In genomic region chr4:88283661-88284377, GRCh38 we compare ENCODE assay signal across 8 cellular contexts. TPM values are rescaled to one million over a fixed set of nuclear protein-coding genes. Genes with fewer than 3 reads are reported as not detected.
DNase-seq lines count a peak whose midpoint lies in the region; ATAC-seq, FAIRE-seq and TF ChIP-seq lines count a peak whose summit lies in the region.

No MANE protein-coding gene starts in this region.

- peaks cover 8% of the 10 kb centered on the region for H3K36me3 Mint-ChIP-seq in dendritic cell treated with granulocyte-macrophage colony-stimulating factor and Interleukin-4, amounts not matched to agents 40 ng/mL and 50 ng/mL, for 4 days (ENCODE audit: low read depth)

- peak overlapping the region; percentile 72 to 89 for H3K9ac ChIP-seq in liver (ENCODE audit: low read depth in 1 of 2, low read length in 2 of 2)

- peak; percentile 19 for ATAC-seq in HG02678 (IDR thresholded peaks at IDR 0.05; ENCODE audit: unreplicated experiment)

- peaks cover 31% of the 10 kb centered on the region for H3K4me1 Mint-ChIP-seq in dendritic cell treated with granulocyte-macrophage colony-stimulating factor and Interleukin-4, amounts not matched to agents 40 ng/mL and 50 ng/mL, for 4 days (ENCODE audit: low read depth)

- no peaks in the 10 kb centered on the region for H3K9me3 Mint-ChIP-seq in dendritic cell treated with granulocyte-macrophage colony-stimulating factor and Interleukin-4, amounts not matched to agents 40 ng/mL and 50 ng/mL, for 4 days

- H3K27me3 Mint-ChIP-seq in dendritic cell treated with granulocyte-macrophage colony-stimulating factor and Interleukin-4, amounts not matched to agents 40 ng/mL and 50 ng/mL, for 4 days, result peaks cover 1% of the 10 kb centered on the region

- 1% methylated on average over 65 of the region's 65 CpGs for WGBS in liver

- DNase-seq in GM12891 (ENCODE audit: insufficient read length, low spot score) (peak; percentile 35), NCI-H2227 (lab: John Stamatoyannopoulos, UW; ENCODE audit: unreplicated experiment) (peak; percentile 51), NCI-H1436 treated with DMSO at 0.1 percent for 48 hours (lab: John Stamatoyannopoulos, UW) (no peak)
- peak; percentile 61 to 69 for DNase-seq in activated CD4-positive, alpha-beta T cell treated with anti-CD3 and anti-CD28 coated beads, Interleukin-2, amount 50 U/mL, for 48 hours
- peak; percentile 67 for DNase-seq in stimulated activated CD4-positive, alpha-beta T cell treated with anti-CD3 and anti-CD28 coated beads, Interleukin-4, amount 100 ng/mL, for 24 hours

- no peaks in the 10 kb centered on the region for H3K9me3 ChIP-seq in liver (ENCODE audit: control insufficient read depth in 4 of 4, low read length in 3 of 4)

- H3K4me3 ChIP-seq in liver (ENCODE audit: low read depth in 1 of 3, low read length in 3 of 3), result peak overlapping the region; percentile 75 to 81 (median 76)

- TF ChIP-seq POLR2A in GM12891 (IDR thresholded peaks at IDR 0.05; ENCODE audit: low read depth, low read length), result no peak

- TF ChIP-seq RAD21 in liver (IDR thresholded peaks at IDR 0.05), result no peak

- no peak for TF ChIP-seq CTCF in liver (IDR thresholded peaks at IDR 0.05; ENCODE audit: low read depth, low read length, missing input control)

- H3K36me3 ChIP-seq in liver (ENCODE audit: control insufficient read depth in 4 of 4, insufficient read depth in 3 of 4, low read depth in 1 of 4, low read length in 3 of 4), result no peaks in the 10 kb centered on the region

- H3K4me1 ChIP-seq in liver (ENCODE audit: control insufficient read depth in 4 of 4, insufficient read depth in 4 of 4, low read length in 3 of 4), result peaks cover 4 to 30% (median 23%) of the 10 kb centered on the region in 4 donors

- peak overlapping the region; percentile 92 for H3K4me3 Mint-ChIP-seq in dendritic cell treated with granulocyte-macrophage colony-stimulating factor and Interleukin-4, amounts not matched to agents 40 ng/mL and 50 ng/mL, for 4 days

- H3K27me3 ChIP-seq in liver (ENCODE audit: control insufficient read depth in 4 of 4, insufficient read depth in 4 of 4, low read length in 3 of 4), result no peaks in the 10 kb centered on the region

- intact Hi-C loops in dendritic cell treated with granulocyte-macrophage colony-stimulating factor and Interleukin-4, amounts not matched to agents 40 ng/mL and 50 ng/mL, for 4 days (cut with micrococcal nuclease), result loop anchor here (2.0 to 5.0 kb wide), 4 partner anchors 37 to 233 kb away; partner anchors contain the start of gene HERC6

- H3K27ac ChIP-seq in liver (ENCODE audit: low read depth in 1 of 2, low read length in 2 of 2), result peak overlapping the region; percentile 93 to 95

- peak; percentile 77 for FAIRE-seq in GM12891 (lab: Jason Lieb, UNC)

- peak overlapping the region; percentile 99 for H3K27ac Mint-ChIP-seq in dendritic cell treated with granulocyte-macrophage colony-stimulating factor and Interleukin-4, amounts not matched to agents 40 ng/mL and 50 ng/mL, for 4 days

TF ChIP-seq in GM12891, 5 proteins besides CTCF, POLR2A, EP300 and RAD21:
- TF ChIP-seq POLR2AphosphoS5 (IDR thresholded peaks at IDR 0.05; ENCODE audit: low read depth, low read length) (0 out of 2 replicates have a peak, but pooled peaks have one; percentile 8), SPI1 (IDR thresholded peaks at IDR 0.05; ENCODE audit: low read depth, low read length) (no peak), PAX5 (IDR thresholded peaks at IDR 0.05; ENCODE audit: insufficient read depth, low read length, severe bottlenecking) (no peak)

TF ChIP-seq in liver, 16 proteins besides CTCF, POLR2A, EP300 and RAD21:
- no peak for TF ChIP-seq REST (IDR thresholded peaks at IDR 0.05)
- TF ChIP-seq RXRA (IDR thresholded peaks at IDR 0.05), result no peak
- peak; percentile 28 for TF ChIP-seq NR2F2 (IDR thresholded peaks at IDR 0.05)

RNA-seq across cellular contexts. Expression of gene PPM1K, which starts 0.5 kb away (rescaled TPM):
- polyA plus RNA-seq in GM12891 (2012; ENCODE audit: low read depth, missing spikeins), result 12.1 TPM
- 10 to 100 TPM in 1 of 2 donors, 1 to 10 TPM in 1; 9.4 to 12.7 TPM for total RNA-seq in liver
- 1 to 10 TPM; 1.3 to 4.1 TPM for polyA plus RNA-seq in liver
